Comparison of ENCODE assay signal across 8 cellular contexts in genomic region chr1:32334864-32335618, GRCh38. TPM values are rescaled to one million over a fixed set of nuclear protein-coding genes. Genes with fewer than 3 reads are reported as not detected.
DNase-seq lines count a peak whose midpoint lies in the region; ATAC-seq and TF ChIP-seq lines count a peak whose summit lies in the region.

No MANE protein-coding gene starts in this region.

- H3K4me1 ChIP-seq in thymus (ENCODE audit: control insufficient read depth, insufficient read depth, low read length) = peaks cover 10% of the 10 kb centered on the region

- peak overlapping the region; percentile 89 for H3K27ac Mint-ChIP-seq in activated T-cell treated with anti-CD3 and anti-CD28 coated beads, Interleukin-2, amount 50 U/mL, for 24 hours
- peak overlapping the region; percentile 97 for H3K27ac Mint-ChIP-seq in nephron progenitor cell

- H3K36me3 Mint-ChIP-seq in activated T-cell treated with anti-CD3 and anti-CD28 coated beads, Interleukin-2, amount 50 U/mL, for 24 hours (ENCODE audit: low read depth) = peaks cover 48% of the 10 kb centered on the region
- H3K36me3 Mint-ChIP-seq in nephron progenitor cell (ENCODE audit: low read depth) = peaks cover 37% of the 10 kb centered on the region

- DNase-seq in C1 segment of cervical spinal cord (lab: John Stamatoyannopoulos, UW) (peak in 9 of 14 donors; percentile 27 to 76 (median 38)), NCI-H69 (lab: John Stamatoyannopoulos, UW) (peak; percentile 69), fibroblast of mammary gland (ENCODE audit: low read depth) (no peak), nephron progenitor cell (peak; percentile 62), NCI-H1694 (lab: John Stamatoyannopoulos, UW) (no peak)
- peak; percentile 77 for DNase-seq in activated T-cell treated with anti-CD3 and anti-CD28 coated beads, Interleukin-2, amount 50 U/mL, for 24 hours

- H3K4me3 Mint-ChIP-seq in activated T-cell treated with anti-CD3 and anti-CD28 coated beads, Interleukin-2, amount 50 U/mL, for 24 hours = peak overlapping the region; percentile 83
- peak overlapping the region; percentile 96 for H3K4me3 Mint-ChIP-seq in nephron progenitor cell

- no peaks in the 10 kb centered on the region for H3K27me3 ChIP-seq in thymus (ENCODE audit: control insufficient read depth, insufficient read depth)

- H3K9me3 ChIP-seq in thymus (ENCODE audit: control insufficient read depth) = no peaks in the 10 kb centered on the region

- H3K9me3 Mint-ChIP-seq in activated T-cell treated with anti-CD3 and anti-CD28 coated beads, Interleukin-2, amount 50 U/mL, for 24 hours = no peaks in the 10 kb centered on the region
- no peaks in the 10 kb centered on the region for H3K9me3 Mint-ChIP-seq in nephron progenitor cell

- peaks cover 34% of the 10 kb centered on the region for H3K36me3 ChIP-seq in thymus (ENCODE audit: control insufficient read depth, insufficient read depth)

- H3K27me3 Mint-ChIP-seq in activated T-cell treated with anti-CD3 and anti-CD28 coated beads, Interleukin-2, amount 50 U/mL, for 24 hours = no peaks in the 10 kb centered on the region
- no peaks in the 10 kb centered on the region for H3K27me3 Mint-ChIP-seq in nephron progenitor cell (ENCODE audit: low read depth, poor library complexity)

- WGBS in thymus = 1% methylated on average over 56 of the region's 56 CpGs

- peak; percentile 21 for ATAC-seq in GM21423 (IDR thresholded peaks at IDR 0.05; ENCODE audit: unreplicated experiment)

- H3K4me3 ChIP-seq in fibroblast of mammary gland (ENCODE audit: control insufficient read depth, low read depth, low read length) (peak overlapping the region; percentile 40), thymus (ENCODE audit: low read length) (peak overlapping the region; percentile 70)

- peaks cover 49% of the 10 kb centered on the region for H3K4me1 Mint-ChIP-seq in activated T-cell treated with anti-CD3 and anti-CD28 coated beads, Interleukin-2, amount 50 U/mL, for 24 hours (ENCODE audit: low read depth)
- H3K4me1 Mint-ChIP-seq in nephron progenitor cell = peaks cover 66% of the 10 kb centered on the region

- TF ChIP-seq CTCF in fibroblast of mammary gland (conservative IDR thresholded peaks at IDR 0.05; ENCODE audit: control insufficient read depth, insufficient read depth, low read depth, low read length) (peak; percentile 37), nephron progenitor cell (IDR thresholded peaks at IDR 0.05) (peak; percentile 45)

- H3K27ac ChIP-seq in thymus (ENCODE audit: low read depth) = no peak overlapping the region

RNA-seq across cellular contexts. Expression of gene MARCKSL1, which starts 1.0 kb away (rescaled TPM):
- 113 TPM for polyA plus RNA-seq in thymus

RNA-seq across cellular contexts. Expression of gene FAM229A, which starts 27.2 kb away (rescaled TPM):
- polyA plus RNA-seq in thymus = 14.6 TPM

RNA-seq across cellular contexts. Expression of gene TSSK3, which starts 27.3 kb away (rescaled TPM):
- polyA plus RNA-seq in thymus = 2.6 TPM

RNA-seq across cellular contexts. Expression of gene HDAC1, which starts 43.2 kb away (rescaled TPM):
- 103 TPM for polyA plus RNA-seq in thymus

RNA-seq across cellular contexts. Expression of gene BSDC1, which starts 59.2 kb away (rescaled TPM):
- 36.6 TPM for polyA plus RNA-seq in thymus

Comparison
In these comparisons a context has a peak if more than half of its experiments do, and no peak if none do; other contexts are left out.
1. DNase-seq: peak in C1 segment of cervical spinal cord (9 of 14), NCI-H69 (single experiment), activated T-cell treated with anti-CD3 and anti-CD28 coated beads, Interleukin-2, amount 50 U/mL, for 24 hours (single experiment) and nephron progenitor cell (single experiment); none in fibroblast of mammary gland (single experiment) and NCI-H1694 (single experiment).